ENCODE assay signal across 8 cellular contexts in the genomic region with DNA sequence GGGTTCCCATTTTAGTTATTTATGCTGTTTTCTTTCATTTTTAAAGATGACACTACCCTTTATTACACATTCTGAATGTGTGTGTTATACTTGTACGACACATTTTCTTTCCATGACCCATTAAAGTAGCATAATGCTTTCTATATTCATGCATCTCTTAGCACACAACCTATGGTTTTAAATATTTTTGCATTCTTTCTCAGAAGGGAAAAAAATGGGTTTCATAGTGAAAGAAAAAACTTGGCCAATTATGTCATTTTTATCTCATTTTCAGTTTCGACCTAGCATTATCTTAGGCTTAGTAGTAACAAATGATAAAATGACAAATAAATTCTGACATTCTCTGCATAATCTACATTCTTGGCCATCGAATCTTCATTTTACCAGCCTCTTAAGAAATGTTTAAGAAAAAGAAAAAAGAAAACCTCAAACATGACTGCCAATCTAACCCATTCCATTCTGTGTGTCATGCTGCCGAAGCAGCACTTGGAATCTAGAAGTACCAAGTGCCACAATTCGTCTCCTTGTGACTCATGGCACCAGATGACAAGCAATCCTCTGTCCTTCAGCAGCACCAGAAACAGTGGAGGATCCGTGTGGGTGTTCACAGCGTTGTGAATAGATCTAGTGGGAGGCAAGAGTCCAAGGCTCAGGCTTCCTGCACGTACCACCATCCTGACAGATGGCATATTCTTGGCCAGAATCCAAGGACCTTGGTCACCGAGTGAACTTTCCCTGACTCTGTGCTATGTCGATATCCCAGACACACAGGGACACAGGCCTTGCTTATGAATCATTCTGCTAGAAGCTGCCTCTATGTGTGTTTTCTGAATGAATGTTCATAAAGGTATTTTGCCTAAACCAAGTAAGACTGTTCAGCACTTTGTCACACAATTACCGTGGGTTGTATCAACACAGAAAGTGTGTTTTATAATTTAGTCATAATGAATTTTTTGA.
DNase-seq lines count a peak whose midpoint lies in the region; ATAC-seq, FAIRE-seq and TF ChIP-seq lines count a peak whose summit lies in the region.

No MANE protein-coding gene starts in this region.

- TF ChIP-seq CTCF in kidney (IDR thresholded peaks at IDR 0.05; ENCODE audit: borderline replicate concordance, extremely low read depth, insufficient read depth): no peak
- no peak for TF ChIP-seq CTCF in thoracic aorta (IDR thresholded peaks at IDR 0.05)

- no peak for TF ChIP-seq EP300 in Ishikawa (IDR thresholded peaks at IDR 0.05; ENCODE audit: borderline replicate concordance)

- H3K9me3 ChIP-seq in kidney (ENCODE audit: control insufficient read depth in 1 of 2, low read length in 2 of 2): no peaks in the 10 kb centered on the region
- H3K9me3 ChIP-seq in thoracic aorta: no peaks in the 10 kb centered on the region

- ATAC-seq in GM21723 (IDR thresholded peaks at IDR 0.05; ENCODE audit: unreplicated experiment) (peak; percentile 87), thoracic aorta (ENCODE audit: insufficient number of reproducible peaks, low FRiP score, low read depth) (peak; percentile 93)

- no peak overlapping the region for H3K9ac ChIP-seq in kidney (ENCODE audit: low read length in 2 of 2)

- DNase-seq in kidney: peak; percentile 76
- peak; percentile 49 for DNase-seq in thoracic aorta (ENCODE audit: low spot score)
- no peak for DNase-seq in ecto neural progenitor cell (ENCODE audit: low spot score)
- DNase-seq in activated effector memory CD4-positive, alpha-beta T cell treated with Interleukin-2 at 50 U/mL for 16 hours: no peak

- intact Hi-C loops in kidney (cut with DNase I): no loop called here

- no peak overlapping the region for H3K4me3 ChIP-seq in kidney (ENCODE audit: low read length in 2 of 2)
- H3K4me3 ChIP-seq in thoracic aorta: peak overlapping the region; percentile 60

- H3K27ac ChIP-seq in angular gyrus (ENCODE audit: low read depth, low read length) (peak overlapping the region; percentile 25), kidney (ENCODE audit: low read depth in 2 of 2, low read length in 2 of 2) (no peak overlapping the region), thoracic aorta (no peak overlapping the region)

- FAIRE-seq in G401.6 (lab: Jason Lieb, UNC) (peak; percentile 49), kidney (lab: Jason Lieb, UNC) (no peak)

- no peaks in the 10 kb centered on the region for H3K27me3 ChIP-seq in thoracic aorta (replicated peaks; ENCODE audit: insufficient read depth)

- TF ChIP-seq RAD21 in Ishikawa (IDR thresholded peaks at IDR 0.05; ENCODE audit: low read depth): no peak

- no peaks in the 10 kb centered on the region for H3K36me3 ChIP-seq in kidney (ENCODE audit: control insufficient read depth in 1 of 2, insufficient read depth in 2 of 2, low read length in 2 of 2)
- no peaks in the 10 kb centered on the region for H3K36me3 ChIP-seq in thoracic aorta

- H3K4me1 ChIP-seq in kidney (ENCODE audit: control insufficient read depth in 1 of 2, insufficient read depth in 1 of 2, low read depth in 1 of 2, low read length in 2 of 2) (peaks cover 3 to 10% of the 10 kb centered on the region in 2 donors), thoracic aorta (ENCODE audit: control insufficient read depth in 1 of 2, low read depth in 2 of 2) (peaks cover 6 to 7% of the 10 kb centered on the region in 2 donors)

TF ChIP-seq in Ishikawa, 13 proteins besides CTCF, POLR2A, EP300 and RAD21:
- no peak for TF ChIP-seq ZBTB7A (IDR thresholded peaks at IDR 0.05; ENCODE audit: low read depth)
- peak; percentile 66; the same call in 1 of the 2 replicates for TF ChIP-seq NFIC (IDR thresholded peaks at IDR 0.05)
- TF ChIP-seq FOXM1 (IDR thresholded peaks at IDR 0.05; ENCODE audit: borderline replicate concordance, low read depth): no peak
- no peak for TF ChIP-seq TAF1 (IDR thresholded peaks at IDR 0.05; ENCODE audit: low read depth)
- TF ChIP-seq YY1 (IDR thresholded peaks at IDR 0.05; ENCODE audit: low read depth): no peak
- TF ChIP-seq, protein P1, sequence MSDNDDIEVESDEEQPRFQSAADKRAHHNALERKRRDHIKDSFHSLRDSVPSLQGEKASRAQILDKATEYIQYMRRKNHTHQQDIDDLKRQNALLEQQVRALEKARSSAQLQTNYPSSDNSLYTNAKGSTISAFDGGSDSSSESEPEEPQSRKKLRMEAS (IDR thresholded peaks at IDR 0.05): no peak

Comparison
In these comparisons a context has a peak if more than half of its experiments do, and no peak if none do; other contexts are left out.
1. DNase-seq: peak in kidney (single experiment) and thoracic aorta (single experiment); none in ecto neural progenitor cell (single experiment) and activated effector memory CD4-positive, alpha-beta T cell treated with Interleukin-2 at 50 U/mL for 16 hours (single experiment).